In genomic region chr19:1239796-1240737, GRCh38 we compare ENCODE assay signal across 1 cellular context.
A peak's percentile ranks its signal among the peaks of the same experiment; 100 is the strongest.
TF ChIP-seq lines count a peak whose summit lies in the region.

No MANE protein-coding gene starts in this region.

TF ChIP-seq in HepG2, 621 proteins besides CTCF, POLR2A, EP300 and RAD21 (continued from another document and continues in another):
- peak; percentile 40; the same call in 1 of the 2 replicates for TF ChIP-seq UBTF (CRISPR knock-in tag; IDR thresholded peaks at IDR 0.05)
- TF ChIP-seq PHF8 (CRISPR knock-in tag; IDR thresholded peaks at IDR 0.05), result peak; percentile 35; the same call in 1 of the 2 replicates
- TF ChIP-seq KDM2A (CRISPR knock-in tag; IDR thresholded peaks at IDR 0.05; ENCODE audit: borderline replicate concordance, low read depth), result peak; percentile 11; the same call in 1 of the 2 replicates
- TF ChIP-seq ATF7 (IDR thresholded peaks at IDR 0.05), result peak; percentile 90
- TF ChIP-seq ATF7 (CRISPR knock-in tag; IDR thresholded peaks at IDR 0.05), result peak; percentile 85
- TF ChIP-seq AGO1 (IDR thresholded peaks at IDR 0.05; ENCODE audit: low read depth, low read length, poor library complexity, severe bottlenecking), result peak; percentile 42
- TF ChIP-seq ATF2 (CRISPR knock-in tag; IDR thresholded peaks at IDR 0.05), result peak; percentile 91
- TF ChIP-seq HDAC6 (IDR thresholded peaks at IDR 0.05; ENCODE audit: low read depth, low read length), result no peak
- TF ChIP-seq JUND (CRISPR knock-in tag; IDR thresholded peaks at IDR 0.05), result peak; percentile 48
- TF ChIP-seq ZNF430 (CRISPR knock-in tag; IDR thresholded peaks at IDR 0.05), result 0 out of 2 replicates have a peak, but pooled peaks have one; percentile 44
- TF ChIP-seq CCDC6 (CRISPR knock-in tag; IDR thresholded peaks at IDR 0.05), result peak; percentile 89; the same call in 1 of the 2 replicates
- no peak for TF ChIP-seq ZMYM4 (CRISPR knock-in tag; IDR thresholded peaks at IDR 0.05)
- TF ChIP-seq NR2F6 (IDR thresholded peaks at IDR 0.05), result no peak
- TF ChIP-seq NR2F6 (CRISPR knock-in tag; IDR thresholded peaks at IDR 0.05), result no peak
- TF ChIP-seq ZNF713 (CRISPR knock-in tag; IDR thresholded peaks at IDR 0.05), result no peak
- TF ChIP-seq GABPB1 (CRISPR knock-in tag; IDR thresholded peaks at IDR 0.05), result peak; percentile 41; the same call in 1 of the 2 replicates
- TF ChIP-seq GABPA (IDR thresholded peaks at IDR 0.05; ENCODE audit: low read depth, low read length), result no peak
- no peak for TF ChIP-seq GABPA (CRISPR knock-in tag; IDR thresholded peaks at IDR 0.05; ENCODE audit: low read depth)
- peak; percentile 70 for TF ChIP-seq STAG1 (CRISPR knock-in tag; IDR thresholded peaks at IDR 0.05)
- peak; percentile 92 for TF ChIP-seq ZHX2 (IDR thresholded peaks at IDR 0.05; ENCODE audit: low read depth)
- no peak for TF ChIP-seq ZHX2 (CRISPR knock-in tag; IDR thresholded peaks at IDR 0.05; ENCODE audit: borderline replicate concordance)
- TF ChIP-seq AGO2 (optimal IDR thresholded peaks at IDR 0.05; ENCODE audit: low read depth, low read length), result peak; percentile 58
- TF ChIP-seq SAFB2 (CRISPR knock-in tag; IDR thresholded peaks at IDR 0.05; ENCODE audit: borderline replicate concordance, low read depth), result peak; percentile 40
- 0 out of 2 replicates have a peak, but pooled peaks have one; percentile 61 for TF ChIP-seq PRDM15 (CRISPR knock-in tag; IDR thresholded peaks at IDR 0.05)
- TF ChIP-seq SNAPC5 (CRISPR knock-in tag; IDR thresholded peaks at IDR 0.05; ENCODE audit: borderline replicate concordance), result no peak
- TF ChIP-seq ATRX (CRISPR knock-in tag; IDR thresholded peaks at IDR 0.05; ENCODE audit: borderline replicate concordance), result no peak
- peak; percentile 90 for TF ChIP-seq ZBTB21 (CRISPR knock-in tag; IDR thresholded peaks at IDR 0.05)
- TF ChIP-seq HNF4G (IDR thresholded peaks at IDR 0.05; ENCODE audit: borderline replicate concordance, low read depth, low read length), result no peak; the same call in 1 of the 2 replicates
- 0 out of 2 replicates have a peak, but pooled peaks have one; percentile 18 for TF ChIP-seq HNF4G (CRISPR knock-in tag; IDR thresholded peaks at IDR 0.05; ENCODE audit: borderline replicate concordance, low read depth)
- TF ChIP-seq ZNF788 (CRISPR knock-in tag; IDR thresholded peaks at IDR 0.05; ENCODE audit: borderline replicate concordance), result 0 out of 2 replicates have a peak, but pooled peaks have one; percentile 22
- 0 out of 2 replicates have a peak, but pooled peaks have one; percentile 13 for TF ChIP-seq ZBTB20 (CRISPR knock-in tag; IDR thresholded peaks at IDR 0.05; ENCODE audit: borderline replicate concordance, low read depth)
- TF ChIP-seq SKI (IDR thresholded peaks at IDR 0.05; ENCODE audit: partially characterized antibody), result peak; percentile 65
- peak; percentile 92 for TF ChIP-seq MXI1 (IDR thresholded peaks at IDR 0.05; ENCODE audit: borderline replicate concordance, low read depth, low read length)
- TF ChIP-seq PATZ1 (CRISPR knock-in tag; IDR thresholded peaks at IDR 0.05), result peak; percentile 87
- TF ChIP-seq HOXA3 (CRISPR knock-in tag; IDR thresholded peaks at IDR 0.05), result peak; percentile 99
- peak; percentile 23; the same call in 1 of the 2 replicates for TF ChIP-seq ZFY (CRISPR knock-in tag; IDR thresholded peaks at IDR 0.05)
- peak; percentile 73 for TF ChIP-seq ZNF281 (CRISPR knock-in tag; IDR thresholded peaks at IDR 0.05; ENCODE audit: borderline replicate concordance)
- TF ChIP-seq THAP11 (CRISPR knock-in tag; IDR thresholded peaks at IDR 0.05), result peak; percentile 83
- TF ChIP-seq ZNF770 (CRISPR knock-in tag; IDR thresholded peaks at IDR 0.05), result peak; percentile 51
- no peak for TF ChIP-seq NR0B2 (CRISPR knock-in tag; IDR thresholded peaks at IDR 0.05)
